In genomic region chr17:56819030-56819429, GRCh38 we compare ENCODE assay signal across 16 cellular contexts.
"Had no signal": no experiment of that assay in that cellular context is flagged by ENCODE, and none has a peak within 500 bp of the region (broad histone marks: within the 10 kb centered on the region; RNA-seq: fewer than 3 reads in every experiment).

No MANE protein-coding gene starts in this region.

- H3K36me3 Mint-ChIP-seq: activated CD8-positive, alpha-beta memory T cell treated with anti-CD3 and anti-CD28 coated beads, Interleukin-2, amount 10 ng/mL, durations not matched to agents 7 days and 5 days; natural killer cell treated with Interleukin-12 subunit alpha and Interleukin-12 subunit beta and Interleukin-15 and Interleukin-18, amount 100 ng/mL, for 72 hours had no signal

- H3K36me3 ChIP-seq: neutrophil, ovary, right atrium auricular region, thyroid gland, upper lobe of right lung had no signal

- H3K27me3 ChIP-seq: body of pancreas, ovary, right atrium auricular region, thyroid gland, upper lobe of right lung had no signal

- H3K4me3 ChIP-seq: body of pancreas, lung, ovary, psoas muscle, right atrium auricular region, thyroid gland, upper lobe of right lung had no signal

- H3K27ac Mint-ChIP-seq: activated CD4-positive, alpha-beta T cell treated with anti-CD3 and anti-CD28 coated beads, Interleukin-2, amount 10 ng/mL, durations not matched to agents 7 days and 5 days; activated CD8-positive, alpha-beta memory T cell treated with anti-CD3 and anti-CD28 coated beads, Interleukin-2, amount 10 ng/mL, durations not matched to agents 7 days and 5 days; activated CD8-positive, alpha-beta T cell treated with anti-CD3 and anti-CD28 coated beads for 36 hours; activated naive CD8-positive, alpha-beta T cell treated with anti-CD3 and anti-CD28 coated beads, Interleukin-2, amount 50 U/mL, for 24 hours; immature natural killer cell; natural killer cell treated with Interleukin-12 subunit alpha and Interleukin-12 subunit beta and Interleukin-15 and Interleukin-18, amount 100 ng/mL, for 72 hours; stimulated activated naive CD8-positive, alpha-beta T cell treated with anti-CD3 and anti-CD28 coated beads, Interleukin-15, Interleukin-2, amounts not matched to agents 100 ng/mL and 50 ng/mL, for 24 hours had no signal

- H3K9me3 Mint-ChIP-seq: activated CD4-positive, alpha-beta T cell treated with anti-CD3 and anti-CD28 coated beads, Interleukin-2, amount 10 ng/mL, durations not matched to agents 7 days and 5 days; activated CD8-positive, alpha-beta T cell treated with anti-CD3 and anti-CD28 coated beads for 36 hours; activated naive CD8-positive, alpha-beta T cell treated with anti-CD3 and anti-CD28 coated beads, Interleukin-2, amount 50 U/mL, for 24 hours; immature natural killer cell; natural killer cell treated with Interleukin-12 subunit alpha and Interleukin-12 subunit beta and Interleukin-15 and Interleukin-18, amount 100 ng/mL, for 72 hours; stimulated activated naive CD8-positive, alpha-beta T cell treated with anti-CD3 and anti-CD28 coated beads, Interleukin-15, Interleukin-2, amounts not matched to agents 100 ng/mL and 50 ng/mL, for 24 hours had no signal

- H3K27me3 Mint-ChIP-seq: activated CD4-positive, alpha-beta T cell treated with anti-CD3 and anti-CD28 coated beads, Interleukin-2, amount 10 ng/mL, durations not matched to agents 7 days and 5 days; activated CD8-positive, alpha-beta memory T cell treated with anti-CD3 and anti-CD28 coated beads, Interleukin-2, amount 10 ng/mL, durations not matched to agents 7 days and 5 days; activated CD8-positive, alpha-beta T cell treated with anti-CD3 and anti-CD28 coated beads for 36 hours; activated naive CD8-positive, alpha-beta T cell treated with anti-CD3 and anti-CD28 coated beads, Interleukin-2, amount 50 U/mL, for 24 hours; natural killer cell treated with Interleukin-12 subunit alpha and Interleukin-12 subunit beta and Interleukin-15 and Interleukin-18, amount 100 ng/mL, for 72 hours; stimulated activated naive CD8-positive, alpha-beta T cell treated with anti-CD3 and anti-CD28 coated beads, Interleukin-15, Interleukin-2, amounts not matched to agents 100 ng/mL and 50 ng/mL, for 24 hours had no signal

- H3K4me3 Mint-ChIP-seq: activated CD4-positive, alpha-beta T cell treated with anti-CD3 and anti-CD28 coated beads, Interleukin-2, amount 10 ng/mL, durations not matched to agents 7 days and 5 days; activated CD8-positive, alpha-beta memory T cell treated with anti-CD3 and anti-CD28 coated beads, Interleukin-2, amount 10 ng/mL, durations not matched to agents 7 days and 5 days; activated CD8-positive, alpha-beta T cell treated with anti-CD3 and anti-CD28 coated beads for 36 hours; activated naive CD8-positive, alpha-beta T cell treated with anti-CD3 and anti-CD28 coated beads, Interleukin-2, amount 50 U/mL, for 24 hours; immature natural killer cell; natural killer cell treated with Interleukin-12 subunit alpha and Interleukin-12 subunit beta and Interleukin-15 and Interleukin-18, amount 100 ng/mL, for 72 hours had no signal

- H3K9me3 ChIP-seq: body of pancreas, neutrophil, ovary, psoas muscle, right atrium auricular region, thyroid gland, upper lobe of right lung had no signal

- H3K27ac ChIP-seq: neutrophil, ovary, psoas muscle, right atrium auricular region, thyroid gland, upper lobe of right lung had no signal

- DNase-seq: activated gamma-delta T cell, upper lobe of right lung had no signal
